14 cellular contexts compared by ENCODE assay signal in the genomic region with DNA sequence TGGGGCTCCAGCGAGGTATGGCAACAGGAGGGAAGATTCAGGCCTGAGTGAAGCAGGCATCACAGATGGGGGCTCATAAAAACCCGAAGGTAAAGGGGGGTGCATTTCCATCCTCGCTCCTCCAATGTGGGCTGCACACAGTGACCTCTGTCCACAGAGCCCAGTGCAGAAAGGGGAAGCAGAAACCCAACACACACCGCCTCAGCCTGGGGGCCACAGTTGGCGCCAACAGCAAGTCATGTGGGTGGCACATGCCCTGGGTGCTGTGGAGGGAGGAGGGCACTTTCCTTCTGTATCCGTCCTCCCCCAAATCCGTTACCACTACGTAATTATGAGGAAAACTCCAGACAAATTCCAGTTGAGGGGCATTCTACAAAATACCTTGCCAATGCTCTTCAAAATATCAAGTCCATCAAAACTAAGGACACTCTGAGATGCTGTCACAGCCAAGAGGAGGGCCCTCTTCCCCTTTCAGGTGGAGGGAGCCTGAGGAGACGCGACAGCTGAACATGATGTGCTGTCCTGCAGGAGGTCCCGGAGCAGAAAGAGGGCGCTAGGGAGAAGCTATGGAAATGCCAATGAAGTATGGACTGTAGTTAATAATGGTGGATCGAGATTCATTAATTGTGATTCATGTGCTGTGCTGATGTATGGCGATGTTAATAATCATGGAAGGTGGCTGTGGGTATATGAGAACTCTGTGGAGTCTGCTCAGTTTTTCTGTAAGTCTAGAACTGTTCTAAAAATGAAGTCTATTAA. TPM values are rescaled to one million over a fixed set of nuclear protein-coding genes. Genes with fewer than 3 reads are reported as not detected.
DNase-seq lines count a peak whose midpoint lies in the region; ATAC-seq and TF ChIP-seq lines count a peak whose summit lies in the region.
"Had no signal": no experiment of that assay in that cellular context is flagged by ENCODE, and none has a peak within 500 bp of the region (broad histone marks: within the 10 kb centered on the region; RNA-seq: fewer than 3 reads in every experiment).

No MANE protein-coding gene starts in this region.

- no peaks in the 10 kb centered on the region for H3K9me3 ChIP-seq in osteoblast (ENCODE audit: low read depth, low read length)
- H3K9me3 ChIP-seq: gastroesophageal sphincter, MG63 had no signal

- H3K4me1 ChIP-seq in osteoblast (ENCODE audit: insufficient read depth, low read length) = no peaks in the 10 kb centered on the region
- H3K4me1 ChIP-seq: gastroesophageal sphincter had no signal

- no peak overlapping the region for H2AFZ ChIP-seq in osteoblast (ENCODE audit: low read length)

- H3K79me2 ChIP-seq in osteoblast (ENCODE audit: insufficient read depth, low read length) = peaks cover 6% of the 10 kb centered on the region

- no peaks in the 10 kb centered on the region for H4K20me1 ChIP-seq in osteoblast (ENCODE audit: insufficient read depth, low read length)

- intact Hi-C loops in sciatic nerve (cut with DNase I) = no loop called here

- H3K27ac ChIP-seq in osteoblast (ENCODE audit: low read depth, low read length) = no peak overlapping the region
- H3K27ac ChIP-seq: gastroesophageal sphincter had no signal

- H3K4me2 ChIP-seq in osteoblast (ENCODE audit: insufficient read depth, low read length) = no peak overlapping the region

- no peaks in the 10 kb centered on the region for H3K36me3 ChIP-seq in osteoblast (ENCODE audit: insufficient read depth, low read length)
- H3K36me3 ChIP-seq: gastroesophageal sphincter, MG63 had no signal

- DNase-seq in NCI-H82 (lab: John Stamatoyannopoulos, UW) (peak; percentile 18), NCI-H82 treated with DMSO at 0.1 percent for 48 hours (lab: John Stamatoyannopoulos, UW; ENCODE audit: unreplicated experiment) (no peak), NAMALWA (ENCODE audit: low spot score) (peak; percentile 12), cerebellar cortex (ENCODE audit: low spot score) (peak; percentile 51), osteoblast (ENCODE audit: insufficient read length, low spot score, missing footprints) (no peak), A172 (ENCODE audit: low spot score) (no peak), sciatic nerve (ENCODE audit: low spot score) (no peak)
- DNase-seq: activated CD4-positive, alpha-beta T cell treated with anti-CD3 and anti-CD28 coated beads for 4 hours; activated naive CD4-positive, alpha-beta T cell treated with Interleukin-2 at 50 U/mL for 16 hours; DMS79 treated with DMSO at 0.1 percent for 48 hours; MG63; NCI-H510A had no signal

- ATAC-seq in GM21423 (IDR thresholded peaks at IDR 0.05; ENCODE audit: unreplicated experiment) (no peak), sciatic nerve (no peak)
- ATAC-seq: gastroesophageal sphincter had no signal

- no peaks in the 10 kb centered on the region for H3K27me3 ChIP-seq in osteoblast (ENCODE audit: insufficient read depth, low read length)
- H3K27me3 ChIP-seq: MG63 had no signal

- H3K4me3 ChIP-seq in osteoblast (ENCODE audit: insufficient read depth, low read length) = no peak overlapping the region
- H3K4me3 ChIP-seq: gastroesophageal sphincter, MG63 had no signal

- peak; percentile 6 for TF ChIP-seq CTCF in osteoblast (IDR thresholded peaks at IDR 0.05; ENCODE audit: extremely low read depth, low read depth, low read length)

RNA-seq across cellular contexts. Expression of a gene that starts 16.4 kb away (rescaled TPM):
- total RNA-seq in osteoblast = 6.2 and 8.8 TPM in 2 replicates
- 25.7 and 34.8 TPM in 2 replicates for total RNA-seq in A172 (2014; rRNA removed; shearing (Covaris generic))
- total RNA-seq in sciatic nerve = 3.5 TPM

RNA-seq across cellular contexts. Expression of a gene that starts 53.7 kb away (rescaled TPM):
- not detected in 2 replicates for total RNA-seq in osteoblast
- not detected in 2 replicates for total RNA-seq in A172 (2014; rRNA removed; shearing (Covaris generic))
- total RNA-seq in sciatic nerve = not detected
- total RNA-seq: gastroesophageal sphincter had no signal

Comparison
In these comparisons a context has a peak if more than half of its experiments do, and no peak if none do; other contexts are left out.
1. DNase-seq: peak in NCI-H82 (single experiment), NAMALWA (single experiment) and cerebellar cortex (single experiment); none in NCI-H82 treated with DMSO at 0.1 percent for 48 hours (single experiment), osteoblast (single experiment), A172 (single experiment) and sciatic nerve (single experiment).